Comparison of ENCODE assay signal across 17 cellular contexts in the genomic region with DNA sequence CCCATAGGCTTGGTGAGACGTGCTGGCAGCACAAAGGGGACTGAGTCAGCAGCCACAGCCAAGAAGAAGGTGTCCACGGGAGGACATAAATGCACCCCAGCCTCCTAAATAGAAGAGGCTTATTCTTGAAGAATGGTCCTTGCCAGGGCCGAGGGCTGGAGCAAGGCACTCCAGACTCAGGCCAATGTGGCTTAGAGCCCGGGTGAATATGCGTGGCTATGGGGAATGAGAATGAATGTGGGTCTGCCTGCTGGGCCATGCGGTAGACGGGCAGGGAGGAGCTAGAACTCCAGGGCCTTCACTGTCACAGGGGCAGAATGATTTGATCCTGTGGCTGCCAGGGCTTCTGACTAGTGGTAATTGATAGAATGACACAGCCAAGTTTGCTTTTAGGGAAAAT. TPM values are rescaled to one million over a fixed set of nuclear protein-coding genes. Genes with fewer than 3 reads are reported as not detected.
DNase-seq lines count a peak whose midpoint lies in the region; ATAC-seq and TF ChIP-seq lines count a peak whose summit lies in the region.
"Had no signal": no experiment of that assay in that cellular context is flagged by ENCODE, and none has a peak within 500 bp of the region (broad histone marks: within the 10 kb centered on the region; RNA-seq: fewer than 3 reads in every experiment).

No MANE protein-coding gene starts in this region.

- no peak for ATAC-seq in activated naive CD8-positive, alpha-beta T cell treated with anti-CD3 and anti-CD28 coated beads, Interleukin-2, amount 50 U/mL, for 24 hours
- no peak for ATAC-seq in natural killer cell

- H3K27ac ChIP-seq in ascending aorta, result peak overlapping the region; percentile 14 to 43
- no peak overlapping the region for H3K27ac ChIP-seq in adrenal gland
- H3K27ac ChIP-seq: ovary had no signal

- no peak for TF ChIP-seq POLR2A in adrenal gland (IDR thresholded peaks at IDR 0.05)

- H3K27me3 ChIP-seq in ascending aorta (no peaks in the 10 kb centered on the region), adrenal gland (no peaks in the 10 kb centered on the region)
- H3K27me3 ChIP-seq: MG63, ovary had no signal

- intact Hi-C loops in ascending aorta (cut with DNase I) (loop anchor here (2.0 kb wide), 2 partner anchors 154 to 314 kb away; no protein-coding TSS in a partner anchor), natural killer cell (cut with micrococcal nuclease) (loop anchor here (5.0 kb wide), 2 partner anchors 155 to 315 kb away; no protein-coding TSS in a partner anchor), adrenal gland (cut with DNase I) (loop anchor here in 1 of 2 donors (5.0 kb wide), 2 partner anchors 155 to 315 kb away; no protein-coding TSS in a partner anchor)

- peaks cover 5% of the 10 kb centered on the region for H3K4me1 Mint-ChIP-seq in activated naive CD8-positive, alpha-beta T cell treated with anti-CD3 and anti-CD28 coated beads for 36 hours
- no peaks in the 10 kb centered on the region for H3K4me1 Mint-ChIP-seq in activated naive CD8-positive, alpha-beta T cell treated with anti-CD3 and anti-CD28 coated beads, Interleukin-2, amount 50 U/mL, for 24 hours
- peaks cover 0 to 6% of the 10 kb centered on the region in 2 donors for H3K4me1 Mint-ChIP-seq in natural killer cell
- H3K4me1 Mint-ChIP-seq: CD14-positive monocyte; stimulated activated naive CD8-positive, alpha-beta T cell treated with anti-CD3 and anti-CD28 coated beads, Interleukin-15, amount 100 ng/mL, for 72 hours had no signal

- peaks cover 33% of the 10 kb centered on the region for H3K36me3 Mint-ChIP-seq in activated naive CD8-positive, alpha-beta T cell treated with anti-CD3 and anti-CD28 coated beads for 36 hours
- peaks cover 59% of the 10 kb centered on the region for H3K36me3 Mint-ChIP-seq in activated naive CD8-positive, alpha-beta T cell treated with anti-CD3 and anti-CD28 coated beads, Interleukin-2, amount 50 U/mL, for 24 hours (ENCODE audit: low read depth)
- H3K36me3 Mint-ChIP-seq in natural killer cell, result peaks cover 6% of the 10 kb centered on the region

- peaks cover 60 to 79% of the 10 kb centered on the region in 2 donors for H3K36me3 ChIP-seq in ascending aorta
- peaks cover 0 to 88% of the 10 kb centered on the region in 2 donors for H3K36me3 ChIP-seq in adrenal gland (replicated peaks in 1 of 2)
- H3K36me3 ChIP-seq: ovary had no signal

- TF ChIP-seq CTCF in ascending aorta (IDR thresholded peaks at IDR 0.05) (no peak), natural killer cell (IDR thresholded peaks at IDR 0.05) (no peak), adrenal gland (IDR thresholded peaks at IDR 0.05) (no peak)

- no peaks in the 10 kb centered on the region for H3K9me3 Mint-ChIP-seq in activated naive CD8-positive, alpha-beta T cell treated with anti-CD3 and anti-CD28 coated beads for 36 hours
- H3K9me3 Mint-ChIP-seq in activated naive CD8-positive, alpha-beta T cell treated with anti-CD3 and anti-CD28 coated beads, Interleukin-2, amount 50 U/mL, for 24 hours, result no peaks in the 10 kb centered on the region
- H3K9me3 Mint-ChIP-seq in natural killer cell, result no peaks in the 10 kb centered on the region
- H3K9me3 Mint-ChIP-seq: activated T-helper 2 cell treated with anti-CD3 and anti-CD28 coated beads, Interferon-gamma antibody, Interleukin-2, Interleukin-4, amounts not matched to agents 10 μg/mL and 5 μg/mL and 100 μg/mL, durations not matched to agents 14 hours and 24 hours and 36 hours; stimulated activated naive CD8-positive, alpha-beta T cell treated with anti-CD3 and anti-CD28 coated beads, Interleukin-15, amount 100 ng/mL, for 72 hours; T-helper 2 cell treated with Interferon-gamma antibody and Interleukin-4, amounts not matched to agents 5 μg/mL and 100 μg/mL, for 36 hours had no signal

- whole genome bisulfite sequencing in adrenal gland, 4 donors, result 73 to 87% (median 83%) methylated on average over 7 of the region's 7 CpGs

- peak overlapping the region; percentile 2 for H3K27ac Mint-ChIP-seq in activated naive CD8-positive, alpha-beta T cell treated with anti-CD3 and anti-CD28 coated beads for 36 hours
- H3K27ac Mint-ChIP-seq in activated naive CD8-positive, alpha-beta T cell treated with anti-CD3 and anti-CD28 coated beads, Interleukin-2, amount 50 U/mL, for 24 hours, result no peak overlapping the region
- H3K27ac Mint-ChIP-seq in natural killer cell, result peak overlapping the region; percentile 43 to 61
- H3K27ac Mint-ChIP-seq: activated T-helper 2 cell treated with anti-CD3 and anti-CD28 coated beads, Interferon-gamma antibody, Interleukin-2, Interleukin-4, amounts not matched to agents 10 μg/mL and 5 μg/mL and 100 μg/mL, durations not matched to agents 14 hours and 24 hours and 36 hours; T-helper 2 cell treated with Interferon-gamma antibody and Interleukin-4, amounts not matched to agents 5 μg/mL and 100 μg/mL, for 36 hours had no signal

- H3K4me3 Mint-ChIP-seq in activated naive CD8-positive, alpha-beta T cell treated with anti-CD3 and anti-CD28 coated beads for 36 hours, result no peak overlapping the region
- no peak overlapping the region for H3K4me3 Mint-ChIP-seq in activated naive CD8-positive, alpha-beta T cell treated with anti-CD3 and anti-CD28 coated beads, Interleukin-2, amount 50 U/mL, for 24 hours
- H3K4me3 Mint-ChIP-seq in natural killer cell, result no peak overlapping the region
- H3K4me3 Mint-ChIP-seq: CD14-positive monocyte; immature natural killer cell; stimulated activated naive CD8-positive, alpha-beta T cell treated with anti-CD3 and anti-CD28 coated beads, Interleukin-15, amount 100 ng/mL, for 72 hours; T-helper 2 cell treated with Interferon-gamma antibody and Interleukin-4, amounts not matched to agents 5 μg/mL and 100 μg/mL, for 36 hours had no signal

- no peak overlapping the region for H3K4me3 ChIP-seq in ascending aorta
- no peak overlapping the region for H3K4me3 ChIP-seq in adrenal gland
- H3K4me3 ChIP-seq: MG63, ovary had no signal

- no peak for DNase-seq in activated naive CD8-positive, alpha-beta T cell treated with anti-CD3 and anti-CD28 coated beads for 36 hours
- DNase-seq in activated naive CD8-positive, alpha-beta T cell treated with anti-CD3 and anti-CD28 coated beads, Interleukin-2, amount 50 U/mL, for 24 hours, result no peak
- DNase-seq in ascending aorta (ENCODE audit: low spot score in 2 of 2) (no peak), natural killer cell (no peak), inferior parietal cortex (ENCODE audit: extremely low spot score) (no peak), adrenal gland (no peak), NCI-H82 (lab: John Stamatoyannopoulos, UW) (no peak)
- no peak for DNase-seq in activated CD8-positive, alpha-beta memory T cell treated with anti-CD3 and anti-CD28 coated beads, Interleukin-2, amount 50 U/mL, for 48 hours
- DNase-seq: amniotic stem cell, DMS79 had no signal

- H3K27me3 Mint-ChIP-seq in activated naive CD8-positive, alpha-beta T cell treated with anti-CD3 and anti-CD28 coated beads for 36 hours, result no peaks in the 10 kb centered on the region
- no peaks in the 10 kb centered on the region for H3K27me3 Mint-ChIP-seq in activated naive CD8-positive, alpha-beta T cell treated with anti-CD3 and anti-CD28 coated beads, Interleukin-2, amount 50 U/mL, for 24 hours
- no peaks in the 10 kb centered on the region for H3K27me3 Mint-ChIP-seq in natural killer cell (ENCODE audit: low read depth in 2 of 2)
- H3K27me3 Mint-ChIP-seq: stimulated activated naive CD8-positive, alpha-beta T cell treated with anti-CD3 and anti-CD28 coated beads, Interleukin-15, amount 100 ng/mL, for 72 hours had no signal

- H3K9me3 ChIP-seq in ascending aorta (no peaks in the 10 kb centered on the region), adrenal gland (replicated peaks in 1 of 3) (no peaks in the 10 kb centered on the region)
- H3K9me3 ChIP-seq: MG63, ovary had no signal

- H3K4me1 ChIP-seq in ascending aorta, result no peaks in the 10 kb centered on the region
- H3K4me1 ChIP-seq in adrenal gland (replicated peaks in 1 of 2), result no peaks in the 10 kb centered on the region

RNA-seq across cellular contexts. Expression of a gene that starts 34.0 kb away (rescaled TPM):
- 100 to 1,000 TPM; 105 to 110 TPM for total RNA-seq in activated naive CD8-positive, alpha-beta T cell treated with anti-CD3 and anti-CD28 coated beads for 36 hours
- 25.8 TPM for total RNA-seq in ascending aorta
- 10 to 100 TPM; 72.0 to 83.4 (median 82.1) TPM for total RNA-seq in natural killer cell
- total RNA-seq in adrenal gland, result 10 to 100 TPM; 53.8 to 79.9 (median 65.5) TPM
- polyA plus RNA-seq in adrenal gland, result 10 to 100 TPM; 35.5 to 63.9 (median 60.5) TPM

RNA-seq across cellular contexts. Expression of a gene that starts 55.3 kb away (rescaled TPM):
- 100 to 1,000 TPM; 115 to 117 TPM for total RNA-seq in activated naive CD8-positive, alpha-beta T cell treated with anti-CD3 and anti-CD28 coated beads for 36 hours
- 24.8 TPM for total RNA-seq in ascending aorta
- total RNA-seq in natural killer cell, result 100 to 1,000 TPM in 2 of 3 donors, 10 to 100 TPM in 1; 96.1 to 108 (median 102) TPM
- 10 to 100 TPM; 12.1 to 47.4 (median 27.3) TPM for total RNA-seq in adrenal gland
- polyA plus RNA-seq in adrenal gland, result 10 to 100 TPM in 2 of 3 donors, 1 to 10 TPM in 1; 5.5 to 20.7 (median 11.7) TPM

Comparison
In these comparisons a context has a peak if more than half of its experiments do, and no peak if none do; other contexts are left out.
1. H3K27ac ChIP-seq: peak in ascending aorta (2 of 2); none in adrenal gland (0 of 5).